ENCODE assay signal across 21 cellular contexts in the genomic region with DNA sequence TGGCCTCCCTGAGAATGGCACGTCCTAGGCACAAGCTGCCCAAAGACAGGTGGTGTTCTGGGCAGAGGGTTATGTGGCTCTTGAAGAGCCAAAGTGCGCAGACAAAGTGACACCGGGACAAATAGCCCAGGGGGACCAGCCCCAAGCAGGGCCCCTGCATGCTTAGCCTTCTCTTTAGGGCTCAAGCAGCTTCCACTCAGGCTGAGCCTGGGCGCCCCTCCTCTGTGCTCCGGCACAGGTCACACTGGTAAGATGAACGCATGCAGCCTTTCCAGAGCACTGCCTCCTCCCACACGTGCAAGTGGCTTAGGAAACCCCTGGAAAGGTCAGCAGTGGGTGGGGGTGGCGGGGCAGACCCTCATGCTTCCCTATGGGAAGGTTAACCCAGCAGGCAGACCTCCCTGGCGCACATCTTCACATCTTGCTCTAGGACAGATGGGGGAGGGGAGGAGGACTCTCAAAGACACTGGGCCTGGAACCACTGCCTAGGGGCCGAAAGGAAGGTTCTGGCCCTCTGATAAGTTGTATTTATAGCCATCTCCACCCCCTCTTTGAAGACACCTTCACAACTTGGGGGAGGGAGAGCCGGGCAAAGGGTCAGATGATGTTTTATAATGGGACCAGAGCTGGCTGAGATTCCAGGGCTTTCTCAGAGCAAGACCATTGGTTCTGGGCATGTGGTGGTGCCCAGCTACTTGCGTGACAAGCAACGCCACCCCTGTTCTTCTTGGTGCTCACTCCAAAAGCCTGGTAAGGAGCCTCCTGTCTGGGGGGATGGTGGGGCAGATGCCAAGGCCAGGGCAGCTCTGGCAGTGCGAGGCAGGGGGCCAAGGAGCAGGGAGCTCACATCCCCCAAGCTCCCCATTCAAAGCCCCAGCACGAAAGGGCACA. TPM values are rescaled to one million over a fixed set of nuclear protein-coding genes. Genes with fewer than 3 reads are reported as not detected.
DNase-seq lines count a peak whose midpoint lies in the region; ATAC-seq and TF ChIP-seq lines count a peak whose summit lies in the region.
"Had no signal": no experiment of that assay in that cellular context is flagged by ENCODE, and none has a peak within 500 bp of the region (broad histone marks: within the 10 kb centered on the region; RNA-seq: fewer than 3 reads in every experiment).

No MANE protein-coding gene starts in this region.

- DNase-seq in activated naive CD8-positive, alpha-beta T cell treated with anti-CD3 and anti-CD28 coated beads, Interleukin-2, amount 50 U/mL, for 24 hours = no peak
- DNase-seq in dorsolateral prefrontal cortex = no peak
- DNase-seq in naive thymus-derived CD4-positive, alpha-beta T cell = no peak
- no peak for DNase-seq in tibial artery
- DNase-seq in stimulated activated naive CD8-positive, alpha-beta T cell treated with anti-CD3 and anti-CD28 coated beads, Interleukin-15, Interleukin-2, amounts not matched to agents 100 U/mL and 50 U/mL, for 24 hours = no peak
- no peak for DNase-seq in NCI-H774 (lab: John Stamatoyannopoulos, UW)
- no peak for DNase-seq in NCI-H1694 treated with DMSO at 0.1 percent for 48 hours (lab: John Stamatoyannopoulos, UW)
- DNase-seq: activated naive CD8-positive, alpha-beta T cell treated with anti-CD3 and anti-CD28 coated beads, Interleukin-2, amount 10 ng/mL, durations not matched to agents 7 days and 5 days; COR-L47; effector CD8-positive, alpha-beta T cell; NCI-H1417; NCI-H345; pancreas; RPMI8226; spleen had no signal

- H3K27ac Mint-ChIP-seq in activated naive CD8-positive, alpha-beta T cell = no peak overlapping the region
- H3K27ac Mint-ChIP-seq in activated naive CD8-positive, alpha-beta T cell treated with anti-CD3 and anti-CD28 coated beads, Interleukin-2, amount 50 U/mL, for 24 hours = no peak overlapping the region
- peak overlapping the region in 2 of 9 donors; percentile 43 to 57 for H3K27ac Mint-ChIP-seq in naive thymus-derived CD4-positive, alpha-beta T cell

- TF ChIP-seq CTCF in dorsolateral prefrontal cortex (IDR thresholded peaks at IDR 0.05 in 54 of 56, conservative IDR thresholded peaks at IDR 0.05 in 2 of 56; ENCODE audit: low read depth in 1 of 56, partially characterized antibody in 56 of 56) (no peak), tibial artery (IDR thresholded peaks at IDR 0.05) (no peak)

- POLR2A ChIA-PET in naive thymus-derived CD4-positive, alpha-beta T cell (lab: Charles Lee) = interaction anchor here (0.9 to 15.1 kb wide), 5 partner anchors 8 to 33 kb away, joined by 3 to 246 read pairs (median 3); a partner anchor contains a TSS

- peaks cover 6% of the 10 kb centered on the region for H3K36me3 Mint-ChIP-seq in activated naive CD8-positive, alpha-beta T cell
- H3K36me3 Mint-ChIP-seq in activated naive CD8-positive, alpha-beta T cell treated with anti-CD3 and anti-CD28 coated beads, Interleukin-2, amount 50 U/mL, for 24 hours (ENCODE audit: low read depth) = peaks cover 58% of the 10 kb centered on the region
- H3K36me3 Mint-ChIP-seq in naive thymus-derived CD4-positive, alpha-beta T cell = peaks cover 0 to 24% (median 5%) of the 10 kb centered on the region in 5 donors

- H3K9me3 ChIP-seq in naive thymus-derived CD4-positive, alpha-beta T cell (ENCODE audit: control insufficient read depth in 2 of 3, low read length in 3 of 3) = no peaks in the 10 kb centered on the region
- no peaks in the 10 kb centered on the region for H3K9me3 ChIP-seq in tibial artery
- H3K9me3 ChIP-seq: pancreas, spleen had no signal

- peak overlapping the region; percentile 52 for H3K4me3 Mint-ChIP-seq in activated naive CD8-positive, alpha-beta T cell
- H3K4me3 Mint-ChIP-seq in activated naive CD8-positive, alpha-beta T cell treated with anti-CD3 and anti-CD28 coated beads, Interleukin-2, amount 50 U/mL, for 24 hours = no peak overlapping the region
- peak overlapping the region in 6 of 10 donors; percentile 27 to 96 (median 40) for H3K4me3 Mint-ChIP-seq in naive thymus-derived CD4-positive, alpha-beta T cell
- H3K4me3 Mint-ChIP-seq: activated naive CD8-positive, alpha-beta T cell treated with anti-CD3 and anti-CD28 coated beads, Interleukin-2, amount 10 ng/mL, durations not matched to agents 7 days and 5 days had no signal

- H3K4me1 Mint-ChIP-seq in activated naive CD8-positive, alpha-beta T cell (ENCODE audit: low read depth) = peaks cover 43% of the 10 kb centered on the region
- peaks cover 41% of the 10 kb centered on the region for H3K4me1 Mint-ChIP-seq in activated naive CD8-positive, alpha-beta T cell treated with anti-CD3 and anti-CD28 coated beads, Interleukin-2, amount 50 U/mL, for 24 hours
- H3K4me1 Mint-ChIP-seq in naive thymus-derived CD4-positive, alpha-beta T cell = peaks cover 6 to 65% (median 39%) of the 10 kb centered on the region in 7 donors

- H3K9me3 Mint-ChIP-seq in activated naive CD8-positive, alpha-beta T cell (ENCODE audit: low read depth) = no peaks in the 10 kb centered on the region
- no peaks in the 10 kb centered on the region for H3K9me3 Mint-ChIP-seq in activated naive CD8-positive, alpha-beta T cell treated with anti-CD3 and anti-CD28 coated beads, Interleukin-2, amount 50 U/mL, for 24 hours
- peaks cover 0 to 2% (median 0%) of the 10 kb centered on the region in 11 donors for H3K9me3 Mint-ChIP-seq in naive thymus-derived CD4-positive, alpha-beta T cell
- H3K9me3 Mint-ChIP-seq: activated naive CD8-positive, alpha-beta T cell treated with anti-CD3 and anti-CD28 coated beads, Interleukin-2, amount 10 ng/mL, durations not matched to agents 7 days and 5 days had no signal

- H3K4me3 ChIP-seq in dorsolateral prefrontal cortex = peak overlapping the region in 19 of 59 donors; percentile 0 to 37 (median 17)
- H3K4me3 ChIP-seq in naive thymus-derived CD4-positive, alpha-beta T cell (ENCODE audit: low read length) = no peak overlapping the region
- H3K4me3 ChIP-seq in tibial artery = peak overlapping the region; percentile 17 to 98
- H3K4me3 ChIP-seq: GM12878, pancreas had no signal

- no peak for ATAC-seq in activated naive CD8-positive, alpha-beta T cell treated with anti-CD3 and anti-CD28 coated beads, Interleukin-2, amount 50 U/mL, for 24 hours
- ATAC-seq in naive thymus-derived CD4-positive, alpha-beta T cell = no peak
- no peak for ATAC-seq in stimulated activated naive CD8-positive, alpha-beta T cell treated with anti-CD3 and anti-CD28 coated beads, Interleukin-15, Interleukin-2, amounts not matched to agents 100 U/mL and 50 U/mL, for 24 hours
- ATAC-seq: activated CD4-positive, CD25-positive, alpha-beta regulatory T cell treated with anti-CD3 and anti-CD28 coated beads, Interleukin-2, amount 50 U/mL, for 24 hours; GM12878; pancreas had no signal

- no peaks in the 10 kb centered on the region for H3K27me3 ChIP-seq in dorsolateral prefrontal cortex
- no peaks in the 10 kb centered on the region for H3K27me3 ChIP-seq in naive thymus-derived CD4-positive, alpha-beta T cell (ENCODE audit: control insufficient read depth in 2 of 2, insufficient read depth in 2 of 2, low read length in 2 of 2)
- no peaks in the 10 kb centered on the region for H3K27me3 ChIP-seq in tibial artery
- H3K27me3 ChIP-seq: pancreas, spleen had no signal

- CTCF ChIA-PET in naive thymus-derived CD4-positive, alpha-beta T cell (lab: Charles Lee) = interaction anchor here (0.5 to 2.0 kb wide), 4 partner anchors 21 to 94 kb away, joined by 3 to 7 read pairs (median 3); no protein-coding TSS in a partner anchor

- intact Hi-C loops in dorsolateral prefrontal cortex (cut with DNase I) (loop anchor here in 1 of 2 donors (5.0 kb wide), 1 partner anchor 40 kb away; a partner anchor contains a TSS), tibial artery (cut with DNase I; ENCODE audit: low total_unique reads) (no loop called here)
- intact Hi-C loops in naive thymus-derived CD4-positive, alpha-beta T cell (cut with micrococcal nuclease) = no loop called here

- peaks cover 24 to 36% of the 10 kb centered on the region in 2 donors for H3K4me1 ChIP-seq in naive thymus-derived CD4-positive, alpha-beta T cell (ENCODE audit: control insufficient read depth in 2 of 2, insufficient read depth in 2 of 2, low read length in 2 of 2)
- peaks cover 0 to 82% (median 70%) of the 10 kb centered on the region in 4 donors for H3K4me1 ChIP-seq in tibial artery

- H3K27me3 Mint-ChIP-seq in activated naive CD8-positive, alpha-beta T cell = no peaks in the 10 kb centered on the region
- H3K27me3 Mint-ChIP-seq in activated naive CD8-positive, alpha-beta T cell treated with anti-CD3 and anti-CD28 coated beads, Interleukin-2, amount 50 U/mL, for 24 hours = no peaks in the 10 kb centered on the region
- no peaks in the 10 kb centered on the region for H3K27me3 Mint-ChIP-seq in naive thymus-derived CD4-positive, alpha-beta T cell
- H3K27me3 Mint-ChIP-seq: activated naive CD8-positive, alpha-beta T cell treated with anti-CD3 and anti-CD28 coated beads, Interleukin-2, amount 10 ng/mL, durations not matched to agents 7 days and 5 days had no signal

- peaks cover 0 to 66% (median 16%) of the 10 kb centered on the region in 3 experiments for H3K36me3 ChIP-seq in naive thymus-derived CD4-positive, alpha-beta T cell (ENCODE audit: control insufficient read depth in 2 of 3, insufficient read depth in 3 of 3, low read length in 3 of 3)
- peaks cover 71 to 78% (median 74%) of the 10 kb centered on the region in 3 donors for H3K36me3 ChIP-seq in tibial artery

- H3K27ac ChIP-seq in dorsolateral prefrontal cortex (peak overlapping the region in 31 of 59 donors; percentile 3 to 100 (median 37)), tibial artery (peak overlapping the region; percentile 57 to 99)
- H3K27ac ChIP-seq in naive thymus-derived CD4-positive, alpha-beta T cell (ENCODE audit: low read depth, low read length) = peak overlapping the region; percentile 3
- H3K27ac ChIP-seq: HL-60, KMS-11, pancreas had no signal

RNA-seq across cellular contexts. Expression of a gene that starts 5.5 kb away (rescaled TPM):
- total RNA-seq in dorsolateral prefrontal cortex = 10 to 100 TPM; 36.4 to 92.8 (median 52.5) TPM
- 10 to 100 TPM; 25.2 to 58.1 (median 33.0) TPM for total RNA-seq in naive thymus-derived CD4-positive, alpha-beta T cell
- 10 to 100 TPM; 17.2 to 31.1 TPM for polyA plus RNA-seq in naive thymus-derived CD4-positive, alpha-beta T cell

RNA-seq across cellular contexts. Expression of a gene that starts 16.4 kb away (rescaled TPM):
- 10 to 100 TPM in 117 of 120 experiments, 1 to 10 TPM in 3; 9.4 to 21.9 (median 13.0) TPM for total RNA-seq in dorsolateral prefrontal cortex
- 10 to 100 TPM in 3 of 5 experiments, 1 to 10 TPM in 2; 7.7 to 14.3 (median 12.2) TPM for total RNA-seq in naive thymus-derived CD4-positive, alpha-beta T cell
- 1 to 10 TPM; 4.4 to 6.3 TPM for polyA plus RNA-seq in naive thymus-derived CD4-positive, alpha-beta T cell

RNA-seq across cellular contexts. Expression of a gene that starts 17.3 kb away (rescaled TPM):
- total RNA-seq in dorsolateral prefrontal cortex = 10 to 100 TPM; 19.2 to 51.0 (median 30.1) TPM
- 10 to 100 TPM; 39.1 to 70.4 (median 62.2) TPM for total RNA-seq in naive thymus-derived CD4-positive, alpha-beta T cell
- 10 to 100 TPM; 18.5 to 27.9 TPM for polyA plus RNA-seq in naive thymus-derived CD4-positive, alpha-beta T cell

RNA-seq across cellular contexts. Expression of a gene that starts 27.5 kb away (rescaled TPM):
- 10 to 100 TPM; 15.9 to 40.5 (median 24.6) TPM for total RNA-seq in dorsolateral prefrontal cortex
- total RNA-seq in naive thymus-derived CD4-positive, alpha-beta T cell = 10 to 100 TPM; 14.1 to 30.5 (median 20.3) TPM
- polyA plus RNA-seq in naive thymus-derived CD4-positive, alpha-beta T cell = 10 to 100 TPM; 18.7 to 31.8 TPM

RNA-seq across cellular contexts. Expression of a gene that starts 42.0 kb away (rescaled TPM):
- total RNA-seq in dorsolateral prefrontal cortex = under 1 TPM in 22 of 120 experiments, not detected in 98; 0.14 to 0.78 (median 0.32) TPM
- not detected for total RNA-seq in naive thymus-derived CD4-positive, alpha-beta T cell
- not detected for polyA plus RNA-seq in naive thymus-derived CD4-positive, alpha-beta T cell
- total RNA-seq: activated naive CD8-positive, alpha-beta T cell treated with anti-CD3 and anti-CD28 coated beads, Interleukin-2, amount 10 ng/mL, durations not matched to agents 7 days and 5 days; GM12878; pancreas; T-helper 2 cell treated with Interferon-gamma antibody and Interleukin-4, amounts not matched to agents 100 ng/mL and 5 ng/mL, for 36 hours had no signal
- polyA plus RNA-seq: pancreas had no signal

Comparison
In these comparisons a context has a peak if more than half of its experiments do, and no peak if none do; other contexts are left out.
1. H3K27ac ChIP-seq: peak in every context shown above with its lines; median percentile 78 in tibial artery; 37 in dorsolateral prefrontal cortex; 3 in naive thymus-derived CD4-positive, alpha-beta T cell.